In genomic region chr20:40532103-40532502, GRCh38 we compare ENCODE assay signal across 10 cellular contexts.
DNase-seq lines count a peak whose midpoint lies in the region; ATAC-seq, FAIRE-seq and TF ChIP-seq lines count a peak whose summit lies in the region.
"Had no signal": no experiment of that assay in that cellular context is flagged by ENCODE, and none has a peak within 500 bp of the region (broad histone marks: within the 10 kb centered on the region; RNA-seq: fewer than 3 reads in every experiment).

No MANE protein-coding gene starts in this region.

- H3K36me3 ChIP-seq in KMS-11 (ENCODE audit: insufficient read depth) (no peaks in the 10 kb centered on the region), K562 (ENCODE audit: control insufficient read depth, insufficient read depth, low read length) (no peaks in the 10 kb centered on the region), neural cell (ENCODE audit: insufficient read depth, low read length) (no peaks in the 10 kb centered on the region)

- BruUV-seq in K562 (replicated peaks; lab: Mats Ljungman, UMichigan): no TSS peak

- H2AFZ ChIP-seq in KMS-11 (ENCODE audit: low read depth) (no peak overlapping the region), K562 (ENCODE audit: low read depth, low read length) (no peak overlapping the region), neural cell (ENCODE audit: low read depth, low read length) (no peak overlapping the region)

- no peaks in the 10 kb centered on the region for H3K4me1 ChIP-seq in KMS-11 (ENCODE audit: low read depth, poor library complexity, severe bottlenecking)
- H3K4me1 ChIP-seq in K562 (replicated peaks in 1 of 2; ENCODE audit: control insufficient read depth in 2 of 2, insufficient read depth in 2 of 2, low read length in 2 of 2): no peaks in the 10 kb centered on the region

- peak; percentile 66; the same call in 2 of the 3 replicates for ATAC-seq in K562

- H3K27ac Mint-ChIP-seq in activated CD4-positive, alpha-beta T cell treated with anti-CD3 and anti-CD28 coated beads, Interleukin-2, amount 10 ng/mL, durations not matched to agents 24 days and 14 days: no peak overlapping the region

- TF ChIP-seq EP300 in K562 (IDR thresholded peaks at IDR 0.05; ENCODE audit: low read length) (no peak), neural cell (conservative IDR thresholded peaks at IDR 0.05; ENCODE audit: poor library complexity, severe bottlenecking) (no peak)

- CTCF ChIA-PET in K562 (lab: Yijun Ruan, JAX; ENCODE audit: low intra/inter-chr PET ratio): no interaction called here

- H3K27me3 ChIP-seq in KMS-11 (ENCODE audit: insufficient read depth, low read depth): no peaks in the 10 kb centered on the region
- no peaks in the 10 kb centered on the region for H3K27me3 ChIP-seq in K562 (ENCODE audit: control insufficient read depth in 2 of 2, insufficient read depth in 2 of 2, low read length in 2 of 2)
- H3K27me3 ChIP-seq in neural cell (ENCODE audit: insufficient read depth, low read depth, low read length): no peaks in the 10 kb centered on the region

- no peaks in the 10 kb centered on the region for H3K36me3 Mint-ChIP-seq in activated CD4-positive, alpha-beta T cell treated with anti-CD3 and anti-CD28 coated beads, Interleukin-2, amount 10 ng/mL, durations not matched to agents 24 days and 14 days (ENCODE audit: low read depth)

- TF ChIP-seq CTCF in KMS-11 (conservative IDR thresholded peaks at IDR 0.05; ENCODE audit: low read depth, low read length) (peak; percentile 85), K562 (IDR thresholded peaks at IDR 0.05 in 2 of 3, conservative IDR thresholded peaks at IDR 0.05 in 1 of 3; ENCODE audit: insufficient read depth in 2 of 3, low read depth in 1 of 3, low read length in 3 of 3) (peak; percentile 43 to 53 (median 50); a peak in 4 of 6 replicates), neural cell (IDR thresholded peaks at IDR 0.05; ENCODE audit: poor library complexity, severe bottlenecking) (peak; percentile 48)

- TF ChIP-seq POLR2A in K562 (conservative IDR thresholded peaks at IDR 0.05) (no peak), H54 (IDR thresholded peaks at IDR 0.05; ENCODE audit: low read depth, low read length) (no peak)

- H3F3A ChIP-seq in neural cell (ENCODE audit: insufficient read depth, low read length, poor library complexity, severe bottlenecking): no peaks in the 10 kb centered on the region

- in situ Hi-C loops in K562 (cut with MboI): no loop called here

- no peaks in the 10 kb centered on the region for H3K9me1 ChIP-seq in K562 (ENCODE audit: control insufficient read depth, insufficient read depth, low read length)

- no peaks in the 10 kb centered on the region for H3K27me3 Mint-ChIP-seq in activated CD4-positive, alpha-beta T cell treated with anti-CD3 and anti-CD28 coated beads, Interleukin-2, amount 10 ng/mL, durations not matched to agents 24 days and 14 days

- FAIRE-seq in K562 (lab: Jason Lieb, UNC) (peak; percentile 19), H54 (lab: Jason Lieb, UNC) (no peak)

- POLR2A ChIA-PET in K562 (lab: Yijun Ruan, JAX): interaction anchor here (0.7 kb wide), 1 partner anchor 328 kb away, joined by 3 read pairs; no protein-coding TSS in a partner anchor

- WGBS in K562 (ENCODE audit: insufficient coverage, low coverage, missing lambda C conversion rate): 0% methylated on average over 4 of the region's 4 CpGs

- H3K9ac ChIP-seq in KMS-11 (no peak overlapping the region), K562 (ENCODE audit: insufficient read depth in 1 of 2, low read depth in 2 of 2, low read length in 2 of 2) (no peak overlapping the region), neural cell (ENCODE audit: low read length) (no peak overlapping the region)

- no peak overlapping the region for H3K4me3 Mint-ChIP-seq in activated CD4-positive, alpha-beta T cell treated with anti-CD3 and anti-CD28 coated beads, Interleukin-2, amount 10 ng/mL, durations not matched to agents 24 days and 14 days

- H3K9me3 ChIP-seq in K562 (replicated peaks; ENCODE audit: control insufficient read depth, insufficient read depth, low read depth, low read length): 0 out of 2 replicates have a peak, but pooled peaks cover 2% of the 10 kb centered on the region
- H3K9me3 ChIP-seq in neural cell (ENCODE audit: low read length): no peaks in the 10 kb centered on the region

- no peaks in the 10 kb centered on the region for H3K4me1 Mint-ChIP-seq in activated CD4-positive, alpha-beta T cell treated with anti-CD3 and anti-CD28 coated beads, Interleukin-2, amount 10 ng/mL, durations not matched to agents 24 days and 14 days

- H3K79me2 ChIP-seq in KMS-11 (ENCODE audit: insufficient read depth, low read depth) (no peaks in the 10 kb centered on the region), K562 (ENCODE audit: control insufficient read depth, insufficient read depth, low read length) (no peaks in the 10 kb centered on the region), neural cell (replicated peaks; ENCODE audit: insufficient read depth, low read length) (no peaks in the 10 kb centered on the region)

- TF ChIP-seq RAD21 in K562 (CRISPR knock-in tag; conservative IDR thresholded peaks at IDR 0.05 in 1 of 2, IDR thresholded peaks at IDR 0.05 in 1 of 2) (peak; percentile 9 to 54; a peak in 2 of 4 replicates), neural cell (conservative IDR thresholded peaks at IDR 0.05) (peak; percentile 48)

- no peaks in the 10 kb centered on the region for H4K20me1 ChIP-seq in KMS-11 (ENCODE audit: insufficient read depth)
- H4K20me1 ChIP-seq in K562 (replicated peaks; ENCODE audit: control insufficient read depth, insufficient read depth, low read length): no peaks in the 10 kb centered on the region
- H4K20me1 ChIP-seq in neural cell (ENCODE audit: insufficient read depth): no peaks in the 10 kb centered on the region

- no peaks in the 10 kb centered on the region for H3K9me2 ChIP-seq in neural cell (ENCODE audit: insufficient read depth, low read length)

- H3K4me3 ChIP-seq in KMS-11 (IDR thresholded peaks at IDR 0.05; ENCODE audit: insufficient read depth, low read depth, low read length) (no peak overlapping the region), K562 (no peak overlapping the region), neural cell (ENCODE audit: low read length) (no peak overlapping the region)

- H3K9me3 Mint-ChIP-seq in activated CD4-positive, alpha-beta T cell treated with anti-CD3 and anti-CD28 coated beads, Interleukin-2, amount 10 ng/mL, durations not matched to agents 24 days and 14 days: peaks cover 23% of the 10 kb centered on the region

- H3K4me2 ChIP-seq in KMS-11: no peak overlapping the region
- H3K4me2 ChIP-seq in K562 (ENCODE audit: insufficient read depth, low read length): no peak overlapping the region
- H3K4me2 ChIP-seq in neural cell (ENCODE audit: low read length): no peak overlapping the region

- DNase-seq in activated CD4-positive, alpha-beta T cell treated with anti-CD3 and anti-CD28 coated beads for 48 hours: peak; percentile 40
- DNase-seq in activated CD4-positive, alpha-beta T cell treated with anti-CD3 and anti-CD28 coated beads, Interleukin-2, amount 10 ng/mL, durations not matched to agents 24 days and 14 days: no peak
- peak; percentile 13 to 48 (median 30) for DNase-seq in K562 (ENCODE audit: extremely low read depth in 1 of 4, low spot score in 3 of 4)
- DNase-seq in NCI-H446 (lab: John Stamatoyannopoulos, UW): no peak
- DNase-seq in H54 (ENCODE audit: insufficient read length, low spot score): no peak
- no peak for DNase-seq in NCI-H524 treated with DMSO at 0.1 percent for 48 hours (lab: John Stamatoyannopoulos, UW)
- DNase-seq: NCI-H1105 treated with DMSO at 0.1 percent for 48 hours; stimulated activated CD4-positive, alpha-beta T cell treated with anti-CD3 and anti-CD28 coated beads, Interleukin-12 subunit alpha, Interleukin-12 subunit beta, amount 100 ng/mL, for 4 hours had no signal

- intact Hi-C loops in activated CD4-positive, alpha-beta T cell treated with anti-CD3 and anti-CD28 coated beads, Interleukin-2, amount 10 ng/mL, durations not matched to agents 24 days and 14 days (cut with micrococcal nuclease): no loop called here
- intact Hi-C loops in K562 (cut with micrococcal nuclease): no loop called here

- H3K27ac ChIP-seq in KMS-11 (no peak overlapping the region), K562 (ENCODE audit: extremely low read depth, low read depth, low read length) (no peak overlapping the region), neural cell (ENCODE audit: low read length) (no peak overlapping the region)

TF ChIP-seq in K562, 482 proteins besides CTCF, POLR2A, EP300 and RAD21:
- TF ChIP-seq SMARCB1 (IDR thresholded peaks at IDR 0.05; ENCODE audit: insufficient read length, low read depth) (no peak), CBX5 (IDR thresholded peaks at IDR 0.05; ENCODE audit: borderline replicate concordance, low read depth) (peak; percentile 87; the same call in 1 of the 2 replicates), RNF2 (IDR thresholded peaks at IDR 0.05) (no peak), CBX1 (IDR thresholded peaks at IDR 0.05; ENCODE audit: low read depth) (0 out of 2 replicates have a peak, but pooled peaks have one; percentile 33), CBX3 (IDR thresholded peaks at IDR 0.05; ENCODE audit: borderline replicate concordance in 1 of 2, low read length in 2 of 2) (peak in 1 of 2 experiments; percentile 76; a peak in 2 of 3 replicates), TRIM28 (IDR thresholded peaks at IDR 0.05) (0 out of 2 replicates have a peak, but pooled peaks have one; percentile 59), POLR2G (IDR thresholded peaks at IDR 0.05; ENCODE audit: low read depth, low read length) (no peak), SMC3 (conservative IDR thresholded peaks at IDR 0.05; ENCODE audit: insufficient read depth, low read depth, low read length) (peak; percentile 34; the same call in 1 of the 2 replicates), NRF1 (conservative IDR thresholded peaks at IDR 0.05 in 1 of 2, IDR thresholded peaks at IDR 0.05 in 1 of 2) (no peak)

TF ChIP-seq in neural cell, 6 proteins besides CTCF, POLR2A, EP300 and RAD21:
- TF ChIP-seq TAF1 (IDR thresholded peaks at IDR 0.05; ENCODE audit: low read depth) (no peak), SMC3 (conservative IDR thresholded peaks at IDR 0.05; ENCODE audit: poor library complexity) (peak; percentile 59), EZH2 (IDR thresholded peaks at IDR 0.05; ENCODE audit: borderline replicate concordance, insufficient read depth, low read length, poor library complexity, severe bottlenecking) (no peak)

Comparison
In these comparisons a context has a peak if more than half of its experiments do, and no peak if none do; other contexts are left out.
1. DNase-seq: peak in activated CD4-positive, alpha-beta T cell treated with anti-CD3 and anti-CD28 coated beads for 48 hours (single experiment) and K562 (4 of 4); none in activated CD4-positive, alpha-beta T cell treated with anti-CD3 and anti-CD28 coated beads, Interleukin-2, amount 10 ng/mL, durations not matched to agents 24 days and 14 days (single experiment), NCI-H446 (0 of 2), H54 (single experiment) and NCI-H524 treated with DMSO at 0.1 percent for 48 hours (single experiment).
2. Peak in every context shown above with its lines, with median percentiles within 50 percentile points of each other: CTCF ChIP-seq.